In the genomic region with DNA sequence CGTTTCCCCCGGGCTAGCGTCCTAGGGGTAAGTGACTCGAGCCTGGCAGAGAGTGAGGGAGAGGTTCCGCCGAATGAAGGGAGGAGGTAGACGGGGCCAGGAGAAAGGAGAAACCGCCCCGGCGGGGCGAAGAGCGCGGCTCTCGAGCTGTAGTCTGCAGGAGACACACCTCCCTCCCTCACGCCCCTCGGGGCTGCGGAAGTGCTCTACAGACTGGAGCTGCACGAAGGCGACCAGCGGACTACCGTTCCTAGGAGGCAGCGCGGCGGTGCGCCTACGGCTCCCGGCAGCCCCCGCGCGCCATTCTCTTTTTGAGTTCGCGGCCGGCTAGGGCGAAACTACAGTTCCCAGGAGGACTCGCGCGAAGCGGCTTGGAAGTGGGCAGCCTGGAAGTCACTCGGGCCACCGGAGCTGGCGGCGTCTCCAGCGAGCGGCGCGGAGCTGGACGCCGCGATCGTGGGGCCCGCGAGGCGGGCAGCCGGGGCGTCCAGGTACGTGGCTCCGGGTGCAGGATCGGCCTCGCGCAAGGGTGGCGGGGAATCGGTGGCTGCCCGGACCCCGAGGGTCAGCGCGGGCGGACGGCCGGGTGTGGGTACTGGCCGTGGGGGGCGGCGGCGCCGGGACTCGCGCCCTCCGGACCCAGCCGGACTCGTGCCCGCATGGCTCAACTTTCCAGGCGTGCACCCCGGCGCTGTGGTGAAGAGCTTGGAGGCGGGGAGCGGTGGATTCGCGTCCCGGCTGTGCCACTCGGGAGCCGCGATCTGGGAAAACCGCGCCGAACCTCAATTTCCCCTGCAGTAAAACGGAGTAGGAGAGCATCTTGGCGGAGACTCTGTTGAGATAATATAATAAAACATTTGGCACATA, we compare ENCODE assay signal across 9 cellular contexts. TPM values are rescaled to one million over a fixed set of nuclear protein-coding genes. Genes with fewer than 3 reads are reported as not detected.
DNase-seq lines count a peak whose midpoint lies in the region; ATAC-seq, FAIRE-seq and TF ChIP-seq lines count a peak whose summit lies in the region.
"Had no signal": no experiment of that assay in that cellular context is flagged by ENCODE, and none has a peak within 500 bp of the region (broad histone marks: within the 10 kb centered on the region; RNA-seq: fewer than 3 reads in every experiment).

A gene with protein sequence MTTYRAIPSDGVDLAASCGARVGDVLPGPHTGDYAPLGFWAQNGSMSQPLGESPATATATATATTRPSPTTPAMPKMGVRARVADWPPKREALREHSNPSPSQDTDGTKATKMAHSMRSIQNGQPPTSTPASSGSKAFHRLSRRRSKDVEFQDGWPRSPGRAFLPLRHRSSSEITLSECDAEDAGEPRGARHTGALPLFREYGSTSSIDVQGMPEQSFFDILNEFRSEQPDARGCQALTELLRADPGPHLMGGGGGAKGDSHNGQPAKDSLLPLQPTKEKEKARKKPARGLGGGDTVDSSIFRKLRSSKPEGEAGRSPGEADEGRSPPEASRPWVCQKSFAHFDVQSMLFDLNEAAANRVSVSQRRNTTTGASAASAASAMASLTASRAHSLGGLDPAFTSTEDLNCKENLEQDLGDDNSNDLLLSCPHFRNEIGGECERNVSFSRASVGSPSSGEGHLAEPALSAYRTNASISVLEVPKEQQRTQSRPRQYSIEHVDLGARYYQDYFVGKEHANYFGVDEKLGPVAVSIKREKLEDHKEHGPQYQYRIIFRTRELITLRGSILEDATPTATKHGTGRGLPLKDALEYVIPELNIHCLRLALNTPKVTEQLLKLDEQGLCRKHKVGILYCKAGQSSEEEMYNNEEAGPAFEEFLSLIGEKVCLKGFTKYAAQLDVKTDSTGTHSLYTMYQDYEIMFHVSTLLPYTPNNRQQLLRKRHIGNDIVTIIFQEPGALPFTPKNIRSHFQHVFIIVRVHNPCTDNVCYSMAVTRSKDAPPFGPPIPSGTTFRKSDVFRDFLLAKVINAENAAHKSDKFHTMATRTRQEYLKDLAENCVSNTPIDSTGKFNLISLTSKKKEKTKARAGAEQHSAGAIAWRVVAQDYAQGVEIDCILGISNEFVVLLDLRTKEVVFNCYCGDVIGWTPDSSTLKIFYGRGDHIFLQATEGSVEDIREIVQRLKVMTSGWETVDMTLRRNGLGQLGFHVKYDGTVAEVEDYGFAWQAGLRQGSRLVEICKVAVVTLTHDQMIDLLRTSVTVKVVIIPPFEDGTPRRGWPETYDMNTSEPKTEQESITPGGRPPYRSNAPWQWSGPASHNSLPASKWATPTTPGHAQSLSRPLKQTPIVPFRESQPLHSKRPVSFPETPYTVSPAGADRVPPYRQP (N-terminal part only) (plus strand): TSS at position 341 of the 867 bp plus-strand sequence. CDS start 174,358 bp downstream, outside the sequence.

- no peaks in the 10 kb centered on the region for H3K9me1 ChIP-seq in keratinocyte (ENCODE audit: control insufficient read depth, extremely low read depth, insufficient read depth, low read length)

- peak within 1 kb of the TSS; percentile 81 for H3K9ac ChIP-seq in keratinocyte (ENCODE audit: control insufficient read depth, extremely low read depth, insufficient read depth, low read length)

- peak within 1 kb of the TSS; percentile 94 for H3K4me3 ChIP-seq in AG09309 (ENCODE audit: control insufficient read depth, low read depth, low read length)
- peak within 1 kb of the TSS; percentile 69 to 81 (median 78) for H3K4me3 ChIP-seq in keratinocyte (ENCODE audit: control insufficient read depth in 2 of 3, extremely low read depth in 1 of 3, insufficient read depth in 2 of 3, low read depth in 1 of 3, low read length in 3 of 3)

- H3K9me3 ChIP-seq in keratinocyte (ENCODE audit: control insufficient read depth, low read depth, low read length), result no peaks in the 10 kb centered on the region

- peak; percentile 77 for DNase-seq in AG09309 (ENCODE audit: low read depth)
- DNase-seq in NCI-H446 (lab: John Stamatoyannopoulos, UW), result peak; percentile 92 to 97
- DNase-seq in cerebellar nuclear complex (lab: John Stamatoyannopoulos, UW), result peak; percentile 71 to 88
- DNase-seq in keratinocyte (ENCODE audit: low read depth, low spot score), result peak; percentile 60
- DNase-seq in stimulated activated CD4-positive, alpha-beta T cell treated with anti-CD3 and anti-CD28 coated beads, Interleukin-15, amount 100 ng/mL, for 24 hours, result peak; percentile 96

- no peaks in the 10 kb centered on the region for H4K20me1 ChIP-seq in keratinocyte (ENCODE audit: control insufficient read depth, extremely low read depth, insufficient read depth, low read length)

- ATAC-seq in GM19025 (IDR thresholded peaks at IDR 0.05; ENCODE audit: low read depth, unreplicated experiment), result peak; percentile 80
- ATAC-seq in HG03342 (IDR thresholded peaks at IDR 0.05; ENCODE audit: unreplicated experiment), result peak; percentile 83
- ATAC-seq in activated CD4-positive, CD25-positive, alpha-beta regulatory T cell treated with anti-CD3 and anti-CD28 coated beads, Interleukin-2, amount 50 U/mL, for 24 hours, result peak; percentile 99 to 100

- dilution Hi-C loops in keratinocyte (cut with MboI; ENCODE audit: extremely low pct_ligation_motif_present, low sequenced_read_pairs), result no loop called here

- H3K27me3 ChIP-seq in keratinocyte (ENCODE audit: control insufficient read depth, extremely low read depth, insufficient read depth, low read length), result no peaks in the 10 kb centered on the region

- H3K4me2 ChIP-seq in keratinocyte (ENCODE audit: control insufficient read depth, extremely low read depth, insufficient read depth, low read depth, low read length), result peak within 1 kb of the TSS; percentile 88

- TF ChIP-seq CTCF in AG09309 (IDR thresholded peaks at IDR 0.05; ENCODE audit: control insufficient read depth, insufficient read depth, low read depth, low read length, missing control alignments), result peak; percentile 4
- TF ChIP-seq CTCF in keratinocyte (optimal IDR thresholded peaks at IDR 0.05 in 1 of 3, IDR thresholded peaks at IDR 0.05 in 1 of 3, conservative IDR thresholded peaks at IDR 0.05 in 1 of 3; ENCODE audit: extremely low read depth in 1 of 3, insufficient read depth in 2 of 3, low read length in 3 of 3), result peak in 1 of 3 experiments; percentile 9

- peak within 1 kb of the TSS; percentile 94 for H2AFZ ChIP-seq in keratinocyte (ENCODE audit: control insufficient read depth, low read length)

- H3K4me1 ChIP-seq in keratinocyte (ENCODE audit: control insufficient read depth, extremely low read depth, insufficient read depth, low read length), result peaks cover 10% of the 10 kb centered on the region

- FAIRE-seq in keratinocyte (lab: Jason Lieb, UNC), result peak; percentile 53
- FAIRE-seq: TTC549 had no signal

- peaks cover 35% of the 10 kb centered on the region for H3K79me2 ChIP-seq in keratinocyte (ENCODE audit: control insufficient read depth, insufficient read depth, low read length)

- H3K27ac ChIP-seq in keratinocyte (ENCODE audit: control insufficient read depth, insufficient read depth, low read length), result peak within 1 kb of the TSS; percentile 37

- H3K36me3 ChIP-seq in keratinocyte (ENCODE audit: control insufficient read depth in 2 of 2, extremely low read depth in 1 of 2, insufficient read depth in 2 of 2, low read length in 2 of 2), result no peaks in the 10 kb centered on the region

RNA-seq across cellular contexts. Expression of the gene that starts here (rescaled TPM):
- 8.0 to 17.4 TPM (median 9.5 TPM) in 3 replicates for polyA plus RNA-seq in keratinocyte
- 29.3 TPM for polyA plus RNA-seq in keratinocyte (2011; ENCODE audit: low read depth)
- polyA plus RNA-seq in keratinocyte (2011; cell fraction: cytosol; rRNA removed), result 9.5 and 16.8 TPM in 2 replicates
- polyA plus RNA-seq in keratinocyte (2011; cell fraction: nucleus; rRNA removed), result 17.5 and 25.8 TPM in 2 replicates
- polyA plus RNA-seq in keratinocyte (2012; ENCODE audit: low replicate concordance), result 20.9 and 27.3 TPM in 2 replicates
- 17.8 to 171 TPM (median 24.3 TPM) in 3 replicates for polyA minus RNA-seq in keratinocyte
- 51.4 TPM for polyA minus RNA-seq in keratinocyte (2011; cell fraction: cytosol; rRNA and poly(A)+ RNA removed)
- polyA minus RNA-seq in keratinocyte (2011; cell fraction: nucleus; rRNA and poly(A)+ RNA removed), result 36.1 and 51.0 TPM in 2 replicates

Comparison
In these comparisons a context has a peak if more than half of its experiments do, and no peak if none do; other contexts are left out.
1. Peak in every context shown above with its lines: DNase-seq, ATAC-seq, H3K4me3 ChIP-seq and H3K27ac ChIP-seq.